ENCODE assay signal across 14 cellular contexts in the genomic region with DNA sequence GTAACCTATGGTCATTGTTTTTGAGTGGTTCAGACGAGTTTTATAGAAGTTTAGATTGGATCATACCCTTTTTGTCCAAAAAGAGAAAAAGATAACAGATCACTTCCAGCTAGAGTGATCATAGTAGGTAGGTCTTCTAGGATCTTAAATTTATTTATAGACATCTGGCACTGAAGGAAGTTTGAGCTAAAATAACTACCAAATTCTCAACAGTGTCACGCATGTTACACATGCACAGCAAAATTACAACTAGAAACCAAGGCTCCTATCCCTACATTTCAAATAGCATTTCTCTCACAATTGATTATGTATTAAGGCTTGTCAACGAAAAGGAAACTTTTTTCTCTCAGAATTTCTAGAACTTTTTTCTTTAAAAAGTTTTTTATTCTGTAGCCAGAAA. TPM values are rescaled to one million over a fixed set of nuclear protein-coding genes. Genes with fewer than 3 reads are reported as not detected.
A peak's percentile ranks its signal among the peaks of the same experiment; 100 is the strongest.
DNase-seq lines count a peak whose midpoint lies in the region; ATAC-seq and TF ChIP-seq lines count a peak whose summit lies in the region.
"Had no signal": no experiment of that assay in that cellular context is flagged by ENCODE, and none has a peak within 500 bp of the region (broad histone marks: within the 10 kb centered on the region; RNA-seq: fewer than 3 reads in every experiment).

No MANE protein-coding gene starts in this region.

- H3K9me3 ChIP-seq in BLaER1 treated with 17β-estradiol and CSF1 and Interleukin-3, amounts not matched to agents 10 nM and 100 nM (replicated peaks in 1 of 11) = no peaks in the 10 kb centered on the region
- no peaks in the 10 kb centered on the region for H3K9me3 ChIP-seq in MG63

- H3K4me1 ChIP-seq in BLaER1 treated with 17β-estradiol and CSF1 and Interleukin-3, amounts not matched to agents 10 nM and 100 nM = peaks cover 34 to 70% (median 41%) of the 10 kb centered on the region in 10 experiments

- H3K27me3 ChIP-seq in BLaER1 treated with 17β-estradiol and CSF1 and Interleukin-3, amounts not matched to agents 10 nM and 100 nM = no peaks in the 10 kb centered on the region
- no peaks in the 10 kb centered on the region for H3K27me3 ChIP-seq in MG63

- peaks cover 12 to 45% (median 29%) of the 10 kb centered on the region in 11 experiments for H3K36me3 ChIP-seq in BLaER1 treated with 17β-estradiol and CSF1 and Interleukin-3, amounts not matched to agents 10 nM and 100 nM
- H3K36me3 ChIP-seq in MG63 = peaks cover 9% of the 10 kb centered on the region

- peaks cover 64% of the 10 kb centered on the region for H3K4me1 Mint-ChIP-seq in osteocyte (ENCODE audit: unreplicated experiment)

- H3K27ac ChIP-seq in BLaER1 treated with 17β-estradiol and CSF1 and Interleukin-3, amounts not matched to agents 10 nM and 100 nM = no peak overlapping the region
- peak overlapping the region; percentile 34 for H3K27ac ChIP-seq in epithelial cell of prostate
- H3K27ac ChIP-seq: VCaP had no signal

- peaks cover 12% of the 10 kb centered on the region for H3K36me3 Mint-ChIP-seq in osteocyte (ENCODE audit: unreplicated experiment)

- no peak overlapping the region; a peak in 1 of 22 replicates for H3K9ac ChIP-seq in BLaER1 treated with 17β-estradiol and CSF1 and Interleukin-3, amounts not matched to agents 10 nM and 100 nM

- DNase-seq in MG63 = no peak
- DNase-seq in epithelial cell of prostate (ENCODE audit: low read depth, low spot score) = no peak
- no peak for DNase-seq in osteocyte (ENCODE audit: extremely low spot score, unreplicated experiment)
- no peak for DNase-seq in glomerular visceral epithelial cell (ENCODE audit: extremely low spot score)
- no peak for DNase-seq in GM13977 (ENCODE audit: low spot score)
- DNase-seq: head of caudate nucleus; NCI-H187 treated with DMSO at 0.1 percent for 48 hours; stimulated activated naive B cell treated with anti-CD40 and anti-IgM and Interleukin-4, amounts not matched to agents 10 μg/mL and 1 μg/mL and 100 μg/mL, for 72 hours had no signal

- H3K27me3 Mint-ChIP-seq in osteocyte (ENCODE audit: unreplicated experiment) = no peaks in the 10 kb centered on the region
- H3K27me3 Mint-ChIP-seq: stimulated activated naive B cell treated with anti-CD40 and anti-IgM and Interleukin-4, amounts not matched to agents 10 μg/mL and 1 μg/mL and 100 μg/mL, for 72 hours had no signal

- TF ChIP-seq CTCF in osteocyte (IDR thresholded peaks at IDR 0.05) = no peak
- no peak for TF ChIP-seq CTCF in GM13977 (IDR thresholded peaks at IDR 0.05; ENCODE audit: extremely low read depth, insufficient read depth, missing control alignments)

- H3K9me3 Mint-ChIP-seq in osteocyte (ENCODE audit: unreplicated experiment) = no peaks in the 10 kb centered on the region
- H3K9me3 Mint-ChIP-seq: activated T-helper 1 cell treated with anti-CD3 and anti-CD28 coated beads, Interleukin-12 subunit alpha, Interleukin-12 subunit beta, Interleukin-2, Interleukin-4 antibody, amounts not matched to agents 30 ng/mL and 10 ng/mL and 1 ng/mL, durations not matched to agents 14 hours and 24 hours and 36 hours; stimulated activated naive B cell treated with anti-CD40 and anti-IgM and Interleukin-4, amounts not matched to agents 10 μg/mL and 1 μg/mL and 100 μg/mL, for 72 hours had no signal

- H3K4me3 ChIP-seq in BLaER1 treated with 17β-estradiol and CSF1 and Interleukin-3, amounts not matched to agents 10 nM and 100 nM = peak overlapping the region in 1 of 10 experiments; percentile 97; a peak in 2 of 20 replicates
- H3K4me3 ChIP-seq in MG63 = peak overlapping the region; percentile 93

- H4K20me1 ChIP-seq in BLaER1 treated with 17β-estradiol and CSF1 and Interleukin-3, amounts not matched to agents 10 nM and 100 nM = peaks cover 50 to 72% (median 67%) of the 10 kb centered on the region in 11 experiments; a peak in 20 of 22 replicates

- peak overlapping the region; percentile 84 to 98 (median 92) for H3K4me2 ChIP-seq in BLaER1 treated with 17β-estradiol and CSF1 and Interleukin-3, amounts not matched to agents 10 nM and 100 nM

- peak overlapping the region; percentile 97 for H3K27ac Mint-ChIP-seq in osteocyte (ENCODE audit: unreplicated experiment)
- H3K27ac Mint-ChIP-seq: activated T-helper 1 cell treated with anti-CD3 and anti-CD28 coated beads, Interleukin-12 subunit alpha, Interleukin-12 subunit beta, Interleukin-2, Interleukin-4 antibody, amounts not matched to agents 30 ng/mL and 10 ng/mL and 1 ng/mL, durations not matched to agents 14 hours and 24 hours and 36 hours; stimulated activated naive B cell treated with anti-CD40 and anti-IgM and Interleukin-4, amounts not matched to agents 10 μg/mL and 1 μg/mL and 100 μg/mL, for 72 hours had no signal

- in situ Hi-C loops in GM13977 (cut with MboI; ENCODE audit: low pct_unique_long_range_greater_than_20kb, low sequenced_read_pairs, unreplicated experiment) = no loop called here

- no peak for ATAC-seq in GM21390 (IDR thresholded peaks at IDR 0.05; ENCODE audit: unreplicated experiment)
- ATAC-seq in HG02885 (IDR thresholded peaks at IDR 0.05; ENCODE audit: poor library complexity, unreplicated experiment) = no peak
- ATAC-seq: stimulated activated naive B cell treated with anti-CD40 and anti-IgM and Interleukin-4, amounts not matched to agents 10 μg/mL and 1 μg/mL and 100 μg/mL, for 72 hours had no signal

- peak overlapping the region; percentile 91 for H3K4me3 Mint-ChIP-seq in osteocyte (ENCODE audit: unreplicated experiment)
- H3K4me3 Mint-ChIP-seq: activated T-helper 1 cell treated with anti-CD3 and anti-CD28 coated beads, Interleukin-12 subunit alpha, Interleukin-12 subunit beta, Interleukin-2, Interleukin-4 antibody, amounts not matched to agents 30 ng/mL and 10 ng/mL and 1 ng/mL, durations not matched to agents 14 hours and 24 hours and 36 hours; stimulated activated naive B cell treated with anti-CD40 and anti-IgM and Interleukin-4, amounts not matched to agents 10 μg/mL and 1 μg/mL and 100 μg/mL, for 72 hours had no signal

RNA-seq across cellular contexts. Expression of a gene that starts 2.3 kb away (rescaled TPM):
- total RNA-seq in MG63 (2014; rRNA removed; shearing (Covaris generic); ENCODE audit: low replicate concordance) = 118 and 161 TPM in 2 replicates
- 516 and 530 TPM in 2 replicates for total RNA-seq in osteocyte

RNA-seq across cellular contexts. Expression of a gene that starts 34.1 kb away (rescaled TPM):
- total RNA-seq in MG63 (2014; rRNA removed; shearing (Covaris generic); ENCODE audit: low replicate concordance) = not detected in 2 replicates
- total RNA-seq in osteocyte = not detected in 2 replicates
- total RNA-seq: activated T-helper 1 cell treated with anti-CD3 and anti-CD28 coated beads, Interleukin-12 subunit alpha, Interleukin-12 subunit beta, Interleukin-2, Interleukin-4 antibody, amounts not matched to agents 30 ng/mL and 10 ng/mL and 1 ng/mL, durations not matched to agents 14 hours and 24 hours and 36 hours; mesenteric fat pad had no signal

RNA-seq across cellular contexts. Expression of a gene that starts 50.3 kb away (rescaled TPM):
- 0.53 TPM in 1 of 2 replicates, not detected in the other for total RNA-seq in MG63 (2014; rRNA removed; shearing (Covaris generic); ENCODE audit: low replicate concordance)
- 10.8 and 13.3 TPM in 2 replicates for total RNA-seq in osteocyte
